ENCODE assay signal across 28 cellular contexts in genomic region chr13:23632741-23633140, GRCh38.
DNase-seq lines count a peak whose midpoint lies in the region; ATAC-seq, FAIRE-seq and TF ChIP-seq lines count a peak whose summit lies in the region.
"Had no signal": no experiment of that assay in that cellular context is flagged by ENCODE, and none has a peak within 500 bp of the region (broad histone marks: within the 10 kb centered on the region; RNA-seq: fewer than 3 reads in every experiment).

No MANE protein-coding gene starts in this region.

- H3K4me1 Mint-ChIP-seq in astrocyte (ENCODE audit: low read depth, unreplicated experiment) = peaks cover 18% of the 10 kb centered on the region
- H3K4me1 Mint-ChIP-seq: activated CD8-positive, alpha-beta memory T cell treated with anti-CD3 and anti-CD28 coated beads, Interleukin-2, amount 10 ng/mL, durations not matched to agents 7 days and 5 days; activated naive CD8-positive, alpha-beta T cell treated with anti-CD3 and anti-CD28 coated beads, Interleukin-2, amount 10 ng/mL, durations not matched to agents 7 days and 5 days; memory B cell had no signal

- no peaks in the 10 kb centered on the region for H4K20me1 ChIP-seq in astrocyte (ENCODE audit: insufficient read depth, low read length)

- peak overlapping the region; percentile 20 for H3K27ac Mint-ChIP-seq in astrocyte (ENCODE audit: unreplicated experiment)
- H3K27ac Mint-ChIP-seq: activated CD8-positive, alpha-beta memory T cell treated with anti-CD3 and anti-CD28 coated beads, Interleukin-2, amount 10 ng/mL, durations not matched to agents 7 days and 5 days; activated naive CD8-positive, alpha-beta T cell treated with anti-CD3 and anti-CD28 coated beads, Interleukin-2, amount 10 ng/mL, durations not matched to agents 7 days and 5 days; memory B cell had no signal

- FAIRE-seq in astrocyte (lab: Jason Lieb, UNC) = no peak
- FAIRE-seq: A204.1 had no signal

- H3K36me3 ChIP-seq in astrocyte (ENCODE audit: insufficient read depth, low read length) (peaks cover 2% of the 10 kb centered on the region), mesodermal cell (ENCODE audit: control insufficient read depth, insufficient read depth, low read length) (peaks cover 6% of the 10 kb centered on the region)
- H3K36me3 ChIP-seq: ascending aorta, esophagus muscularis mucosa had no signal

- 54% methylated on average over 3 of the region's 3 CpGs; no CpG with 5 or more reads in 1 of the 2 experiments for WGBS in mesodermal cell (ENCODE audit: insufficient coverage in 2 of 2), 2 experiments

- H3K4me3 ChIP-seq in astrocyte (ENCODE audit: insufficient read depth, low read depth, low read length) (no peak overlapping the region), mesodermal cell (ENCODE audit: extremely low read depth, insufficient read depth, low read length, poor library complexity, severe bottlenecking) (no peak overlapping the region)
- H3K4me3 ChIP-seq: ascending aorta, esophagus muscularis mucosa, right atrium auricular region had no signal

- ATAC-seq in GM21526 (IDR thresholded peaks at IDR 0.05; ENCODE audit: low FRiP score, unreplicated experiment) (no peak), HG03442 (IDR thresholded peaks at IDR 0.05; ENCODE audit: unreplicated experiment) (no peak)
- ATAC-seq: activated CD8-positive, alpha-beta memory T cell treated with anti-CD3 and anti-CD28 coated beads, Interleukin-2, amount 10 ng/mL, durations not matched to agents 7 days and 5 days; foreskin keratinocyte; left lobe of liver; stimulated activated naive CD8-positive, alpha-beta T cell treated with anti-CD3 and anti-CD28 coated beads, Interleukin-15, Interleukin-2, amounts not matched to agents 100 U/mL and 50 U/mL, for 24 hours had no signal

- peaks cover 19% of the 10 kb centered on the region for H3K36me3 Mint-ChIP-seq in astrocyte (ENCODE audit: low read depth, unreplicated experiment)
- H3K36me3 Mint-ChIP-seq: activated CD8-positive, alpha-beta memory T cell treated with anti-CD3 and anti-CD28 coated beads, Interleukin-2, amount 10 ng/mL, durations not matched to agents 7 days and 5 days; activated naive CD8-positive, alpha-beta T cell treated with anti-CD3 and anti-CD28 coated beads, Interleukin-2, amount 10 ng/mL, durations not matched to agents 7 days and 5 days; memory B cell had no signal

- no peak for TF ChIP-seq CTCF in astrocyte (IDR thresholded peaks at IDR 0.05; ENCODE audit: insufficient read depth, low read depth, low read length)

- H3K27me3 ChIP-seq in astrocyte (ENCODE audit: insufficient read depth, low read length) = no peaks in the 10 kb centered on the region
- H3K27me3 ChIP-seq: ascending aorta, esophagus muscularis mucosa, foreskin keratinocyte, right atrium auricular region had no signal

- H3K27ac ChIP-seq in astrocyte (ENCODE audit: low read depth, low read length) (no peak overlapping the region), mesodermal cell (ENCODE audit: low read depth, low read length, severe bottlenecking) (peak overlapping the region; percentile 43)
- H3K27ac ChIP-seq: ascending aorta, esophagus muscularis mucosa, foreskin keratinocyte, RWPE1 had no signal

- H3K9me3 Mint-ChIP-seq in astrocyte (ENCODE audit: unreplicated experiment) = no peaks in the 10 kb centered on the region
- H3K9me3 Mint-ChIP-seq: activated naive CD8-positive, alpha-beta T cell treated with anti-CD3 and anti-CD28 coated beads, Interleukin-2, amount 10 ng/mL, durations not matched to agents 7 days and 5 days; memory B cell had no signal

- no peaks in the 10 kb centered on the region for H3K27me3 Mint-ChIP-seq in astrocyte (ENCODE audit: low read depth, unreplicated experiment)

- H3K4me1 ChIP-seq in astrocyte (ENCODE audit: insufficient read depth, low read length) (no peaks in the 10 kb centered on the region), mesodermal cell (ENCODE audit: control insufficient read depth, insufficient read depth, low read length, poor library complexity, severe bottlenecking) (peaks cover 19% of the 10 kb centered on the region)
- H3K4me1 ChIP-seq: ascending aorta, foreskin keratinocyte had no signal

- no peak overlapping the region for H3K9ac ChIP-seq in astrocyte (ENCODE audit: low read length)

- no peak overlapping the region for H3K4me2 ChIP-seq in astrocyte (ENCODE audit: low read length)

- H3K9me3 ChIP-seq in astrocyte (ENCODE audit: insufficient read depth, low read depth, low read length) (no peaks in the 10 kb centered on the region), mesodermal cell (ENCODE audit: control insufficient read depth, low read length) (no peaks in the 10 kb centered on the region)
- H3K9me3 ChIP-seq: ascending aorta, esophagus muscularis mucosa, right atrium auricular region had no signal

- no peak overlapping the region for H2AFZ ChIP-seq in astrocyte (ENCODE audit: low read depth, low read length)

- DNase-seq in ELF-1 (ENCODE audit: low read depth, low spot score) (peak; percentile 55), NCI-H146 (lab: John Stamatoyannopoulos, UW) (peak; percentile 70), astrocyte (ENCODE audit: low read depth) (no peak), glomerular visceral epithelial cell (ENCODE audit: extremely low spot score) (no peak), NCI-H82 (lab: John Stamatoyannopoulos, UW) (no peak)
- DNase-seq: activated CD8-positive, alpha-beta memory T cell treated with anti-CD3 and anti-CD28 coated beads, Interleukin-2, amount 10 ng/mL, durations not matched to agents 7 days and 5 days; activated gamma-delta T cell treated with Interleukin-2 at 50 U/mL for 16 hours; activated naive CD8-positive, alpha-beta T cell treated with anti-CD3 and anti-CD28 coated beads, Interleukin-2, amount 10 ng/mL, durations not matched to agents 7 days and 5 days; activated T-cell treated with anti-CD3 and anti-CD28 coated beads, Interleukin-2, amount 50 U/mL, for 48 hours; cortex of kidney; foreskin keratinocyte; GOT3; NCI-H1436 treated with DMSO at 0.1 percent for 48 hours; NCI-H2107; NCI-H446; posterior cingulate gyrus; stimulated activated CD4-positive, alpha-beta T cell treated with anti-CD3 and anti-CD28 coated beads, Interleukin-2, amount 100 ng/mL, for 24 hours; stimulated activated naive CD8-positive, alpha-beta T cell treated with anti-CD3 and anti-CD28 coated beads, Interleukin-15, Interleukin-2, amounts not matched to agents 100 U/mL and 50 U/mL, for 24 hours had no signal

- peaks cover 3% of the 10 kb centered on the region for H3K79me2 ChIP-seq in astrocyte (ENCODE audit: insufficient read depth, low read length)

- H3K4me3 Mint-ChIP-seq in astrocyte (ENCODE audit: unreplicated experiment) = no peak overlapping the region
- H3K4me3 Mint-ChIP-seq: activated CD8-positive, alpha-beta memory T cell treated with anti-CD3 and anti-CD28 coated beads, Interleukin-2, amount 10 ng/mL, durations not matched to agents 7 days and 5 days; activated naive CD8-positive, alpha-beta T cell treated with anti-CD3 and anti-CD28 coated beads, Interleukin-2, amount 10 ng/mL, durations not matched to agents 7 days and 5 days; memory B cell had no signal

Comparison
In these comparisons a context has a peak if more than half of its experiments do, and no peak if none do; other contexts are left out.
1. DNase-seq: peak in ELF-1 (single experiment) and NCI-H146 (single experiment); none in astrocyte (single experiment), glomerular visceral epithelial cell (single experiment) and NCI-H82 (single experiment).